Comparison of ENCODE assay signal across 8 cellular contexts in the genomic region with DNA sequence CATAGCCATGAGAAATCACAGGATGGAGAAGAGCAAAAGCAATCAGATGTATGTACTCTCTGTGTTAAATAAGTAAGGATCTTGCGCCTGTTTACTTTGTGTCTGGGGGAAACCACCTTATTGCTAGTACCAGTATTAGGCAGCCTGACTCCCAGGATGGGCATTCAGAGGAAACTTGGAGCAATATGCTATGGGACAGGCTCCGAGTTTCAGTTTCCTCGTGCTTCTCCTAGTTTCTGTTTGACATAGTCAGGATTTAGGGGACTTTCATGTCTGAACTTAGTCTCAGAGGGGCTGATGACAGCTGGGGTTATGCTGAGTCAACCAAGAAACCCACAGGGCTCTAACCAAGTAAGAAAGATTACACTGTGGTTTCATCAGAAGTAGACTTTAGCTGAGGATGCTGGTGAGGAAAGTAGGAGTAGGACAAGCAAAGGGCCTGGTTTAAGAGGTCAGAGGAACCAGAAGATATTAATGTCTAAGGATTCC. TPM values are rescaled to one million over a fixed set of nuclear protein-coding genes. Genes with fewer than 3 reads are reported as not detected.
DNase-seq lines count a peak whose midpoint lies in the region; ATAC-seq and TF ChIP-seq lines count a peak whose summit lies in the region.

No MANE protein-coding gene starts in this region.

- DNase-seq in activated T-helper 1 cell treated with anti-CD3 and anti-CD28 coated beads, Interleukin-12 subunit alpha, Interleukin-12 subunit beta, Interleukin-2, Interleukin-4 antibody, amounts not matched to agents 30 ng/mL and 10 ng/mL and 1 ng/mL, durations not matched to agents 14 hours and 24 hours and 36 hours (ENCODE audit: low spot score) = peak; percentile 55
- peak; percentile 36 for DNase-seq in stimulated activated naive CD8-positive, alpha-beta T cell treated with anti-CD3 and anti-CD28 coated beads, Interleukin-15, Interleukin-2, amounts not matched to agents 100 U/mL and 50 U/mL, for 24 hours
- DNase-seq in HT-29 (ENCODE audit: low spot score) (no peak), stomach (no peak), GDM1 (lab: John Stamatoyannopoulos, UW) (no peak)

- peaks cover 0 to 4% (median 0%) of the 10 kb centered on the region in 11 experiments; a peak in 1 of 22 replicates for H3K9me3 ChIP-seq in BLaER1 treated with 17β-estradiol and CSF1 and Interleukin-3, amounts not matched to agents 10 nM and 100 nM (replicated peaks in 1 of 11)
- no peaks in the 10 kb centered on the region for H3K9me3 ChIP-seq in stomach

- WGBS in stomach, 5 donors = 65 to 84% (median 78%) methylated on average over 3 of the region's 3 CpGs

- no peaks in the 10 kb centered on the region for H3K27me3 Mint-ChIP-seq in activated T-helper 1 cell treated with anti-CD3 and anti-CD28 coated beads, Interleukin-12 subunit alpha, Interleukin-12 subunit beta, Interleukin-2, Interleukin-4 antibody, amounts not matched to agents 30 ng/mL and 10 ng/mL and 1 ng/mL, durations not matched to agents 14 hours and 24 hours and 36 hours (ENCODE audit: insufficient read depth)

- peak overlapping the region; percentile 40 to 80 (median 57) for H3K4me2 ChIP-seq in BLaER1 treated with 17β-estradiol and CSF1 and Interleukin-3, amounts not matched to agents 10 nM and 100 nM

- H3K4me3 Mint-ChIP-seq in activated T-helper 1 cell treated with anti-CD3 and anti-CD28 coated beads, Interleukin-12 subunit alpha, Interleukin-12 subunit beta, Interleukin-2, Interleukin-4 antibody, amounts not matched to agents 30 ng/mL and 10 ng/mL and 1 ng/mL, durations not matched to agents 14 hours and 24 hours and 36 hours = peak overlapping the region; percentile 40

- ATAC-seq in GM19395 (IDR thresholded peaks at IDR 0.05; ENCODE audit: unreplicated experiment) = peak; percentile 100
- ATAC-seq in HG03342 (IDR thresholded peaks at IDR 0.05; ENCODE audit: unreplicated experiment) = peak; percentile 99
- peak; percentile 93 for ATAC-seq in stimulated activated naive CD8-positive, alpha-beta T cell treated with anti-CD3 and anti-CD28 coated beads, Interleukin-15, Interleukin-2, amounts not matched to agents 100 U/mL and 50 U/mL, for 24 hours

- H3K27ac ChIP-seq in BLaER1 treated with 17β-estradiol and CSF1 and Interleukin-3, amounts not matched to agents 10 nM and 100 nM = peak overlapping the region in 9 of 11 experiments; percentile 49 to 80 (median 68); a peak in 19 of 22 replicates
- H3K27ac ChIP-seq in stomach = peak overlapping the region in 1 of 5 donors; percentile 34

- no peak for TF ChIP-seq POLR2A in stomach (IDR thresholded peaks at IDR 0.05)

- H3K27me3 ChIP-seq in BLaER1 treated with 17β-estradiol and CSF1 and Interleukin-3, amounts not matched to agents 10 nM and 100 nM = no peaks in the 10 kb centered on the region
- no peaks in the 10 kb centered on the region for H3K27me3 ChIP-seq in stomach

- no peak for TF ChIP-seq EP300 in stomach (IDR thresholded peaks at IDR 0.05)

- no peaks in the 10 kb centered on the region for H3K36me3 ChIP-seq in BLaER1 treated with 17β-estradiol and CSF1 and Interleukin-3, amounts not matched to agents 10 nM and 100 nM
- H3K36me3 ChIP-seq in stomach = peaks cover 0 to 5% (median 0%) of the 10 kb centered on the region in 4 donors

- H3K9ac ChIP-seq in BLaER1 treated with 17β-estradiol and CSF1 and Interleukin-3, amounts not matched to agents 10 nM and 100 nM = peak overlapping the region in 8 of 11 experiments; percentile 7 to 52 (median 38); a peak in 13 of 22 replicates

- peaks cover 13 to 23% (median 21%) of the 10 kb centered on the region in 10 experiments for H3K4me1 ChIP-seq in BLaER1 treated with 17β-estradiol and CSF1 and Interleukin-3, amounts not matched to agents 10 nM and 100 nM
- H3K4me1 ChIP-seq in stomach = no peaks in the 10 kb centered on the region

- H3K27ac Mint-ChIP-seq in activated T-helper 1 cell treated with anti-CD3 and anti-CD28 coated beads, Interleukin-12 subunit alpha, Interleukin-12 subunit beta, Interleukin-2, Interleukin-4 antibody, amounts not matched to agents 30 ng/mL and 10 ng/mL and 1 ng/mL, durations not matched to agents 14 hours and 24 hours and 36 hours = peak overlapping the region; percentile 3

- TF ChIP-seq CTCF in stomach (IDR thresholded peaks at IDR 0.05) = no peak

- H3K4me1 Mint-ChIP-seq in activated T-helper 1 cell treated with anti-CD3 and anti-CD28 coated beads, Interleukin-12 subunit alpha, Interleukin-12 subunit beta, Interleukin-2, Interleukin-4 antibody, amounts not matched to agents 30 ng/mL and 10 ng/mL and 1 ng/mL, durations not matched to agents 14 hours and 24 hours and 36 hours (ENCODE audit: low read depth) = peaks cover 11% of the 10 kb centered on the region

- intact Hi-C loops in activated T-helper 1 cell treated with anti-CD3 and anti-CD28 coated beads, Interleukin-12 subunit alpha, Interleukin-12 subunit beta, Interleukin-2, Interleukin-4 antibody, amounts not matched to agents 30 ng/mL and 10 ng/mL and 1 ng/mL, durations not matched to agents 14 hours and 24 hours and 36 hours (cut with micrococcal nuclease) = loop anchor here (1.0 to 2.0 kb wide), 4 partner anchors 40 to 146 kb away; no protein-coding TSS in a partner anchor
- intact Hi-C loops in stomach (cut with DNase I; ENCODE audit: low total_unique reads) = no loop called here

- no peaks in the 10 kb centered on the region for H3K36me3 Mint-ChIP-seq in activated T-helper 1 cell treated with anti-CD3 and anti-CD28 coated beads, Interleukin-12 subunit alpha, Interleukin-12 subunit beta, Interleukin-2, Interleukin-4 antibody, amounts not matched to agents 30 ng/mL and 10 ng/mL and 1 ng/mL, durations not matched to agents 14 hours and 24 hours and 36 hours (ENCODE audit: low read depth)

- H4K20me1 ChIP-seq in BLaER1 treated with 17β-estradiol and CSF1 and Interleukin-3, amounts not matched to agents 10 nM and 100 nM = no peaks in the 10 kb centered on the region

- H3K4me3 ChIP-seq in BLaER1 treated with 17β-estradiol and CSF1 and Interleukin-3, amounts not matched to agents 10 nM and 100 nM = no peak overlapping the region; a peak in 1 of 20 replicates
- H3K4me3 ChIP-seq in stomach = no peak overlapping the region

- peaks cover 6% of the 10 kb centered on the region for H3K9me3 Mint-ChIP-seq in activated T-helper 1 cell treated with anti-CD3 and anti-CD28 coated beads, Interleukin-12 subunit alpha, Interleukin-12 subunit beta, Interleukin-2, Interleukin-4 antibody, amounts not matched to agents 30 ng/mL and 10 ng/mL and 1 ng/mL, durations not matched to agents 14 hours and 24 hours and 36 hours

RNA-seq across cellular contexts. Expression of gene NSUN7, which starts 13.5 kb away (rescaled TPM):
- 0.23 and 0.66 TPM in 2 replicates for total RNA-seq in activated T-helper 1 cell treated with anti-CD3 and anti-CD28 coated beads, Interleukin-12 subunit alpha, Interleukin-12 subunit beta, Interleukin-2, Interleukin-4 antibody, amounts not matched to agents 30 ng/mL and 10 ng/mL and 1 ng/mL, durations not matched to agents 14 hours and 24 hours and 36 hours
- 7.3 and 7.8 TPM in 2 replicates for total RNA-seq in HT-29 (2014; rRNA removed; shearing (Covaris generic))
- total RNA-seq in stomach = 10 to 100 TPM in 4 of 5 donors, 1 to 10 TPM in 1; 2.3 to 17.3 (median 11.6) TPM
- polyA plus RNA-seq in stomach = 1 to 10 TPM; 2.0 to 5.3 (median 3.4) TPM

Comparison
In these comparisons a context has a peak if more than half of its experiments do, and no peak if none do; other contexts are left out.
1. DNase-seq: peak in activated T-helper 1 cell treated with anti-CD3 and anti-CD28 coated beads, Interleukin-12 subunit alpha, Interleukin-12 subunit beta, Interleukin-2, Interleukin-4 antibody, amounts not matched to agents 30 ng/mL and 10 ng/mL and 1 ng/mL, durations not matched to agents 14 hours and 24 hours and 36 hours (single experiment) and stimulated activated naive CD8-positive, alpha-beta T cell treated with anti-CD3 and anti-CD28 coated beads, Interleukin-15, Interleukin-2, amounts not matched to agents 100 U/mL and 50 U/mL, for 24 hours (single experiment); none in HT-29 (single experiment), stomach (single experiment) and GDM1 (single experiment).
2. Peak in every context shown above with its lines, with median percentiles within 50 percentile points of each other: ATAC-seq.